Comparison of ENCODE assay signal across 11 cellular contexts in genomic region chr17:15733174-15733789, GRCh38. TPM values are rescaled to one million over a fixed set of nuclear protein-coding genes. Genes with fewer than 3 reads are reported as not detected.
DNase-seq lines count a peak whose midpoint lies in the region; ATAC-seq, FAIRE-seq and TF ChIP-seq lines count a peak whose summit lies in the region.
"Not testable (repeated sequence)": the region's sequence is repeated elsewhere in the genome, so short reads cannot be mapped to it uniquely, and the experiment has no call there.
"Had no signal": no experiment of that assay in that cellular context is flagged by ENCODE, and none has a peak within 500 bp of the region (broad histone marks: within the 10 kb centered on the region; RNA-seq: fewer than 3 reads in every experiment).

No MANE protein-coding gene starts in this region.

- H3K4me1 ChIP-seq in K562 (replicated peaks in 1 of 2; ENCODE audit: control insufficient read depth in 2 of 2, insufficient read depth in 2 of 2, low read length in 2 of 2); H1 (replicated peaks in 1 of 4; ENCODE audit: control insufficient read depth in 3 of 4, insufficient read depth in 4 of 4, low read length in 3 of 4); mesendoderm (ENCODE audit: control insufficient read depth, low read depth, low read length): not testable (repeated sequence)

- not testable (repeated sequence) for BruUV-seq in K562 (replicated peaks; lab: Mats Ljungman, UMichigan)

- H3K56ac ChIP-seq in H1 (replicated peaks; ENCODE audit: insufficient read length, low read depth, low read length); mesendoderm (ENCODE audit: low read length): not testable (repeated sequence)

- H4K91ac ChIP-seq in H1 (replicated peaks; ENCODE audit: insufficient read length, low read length), result not testable (repeated sequence)

- not testable (repeated sequence) for H3K79me1 ChIP-seq in H1 (ENCODE audit: low read depth, low read length); mesendoderm (ENCODE audit: low read length)

- H3K23ac ChIP-seq in H1 (ENCODE audit: insufficient read length); mesendoderm (ENCODE audit: low read length): not testable (repeated sequence)

- TF ChIP-seq CTCF in K562 (IDR thresholded peaks at IDR 0.05 in 2 of 3, conservative IDR thresholded peaks at IDR 0.05 in 1 of 3; ENCODE audit: insufficient read depth in 2 of 3, low read depth in 1 of 3, low read length in 3 of 3); H1 (IDR thresholded peaks at IDR 0.05; ENCODE audit: control extremely low read depth in 1 of 3, insufficient read depth in 1 of 3, low read depth in 1 of 3, low read length in 3 of 3): not testable (repeated sequence)

- H2BK12ac ChIP-seq in H1 (ENCODE audit: low read depth, low read length), result not testable (repeated sequence)

- not testable (repeated sequence) for H3K79me2 ChIP-seq in K562 (ENCODE audit: control insufficient read depth, insufficient read depth, low read length); H1 (ENCODE audit: control insufficient read depth in 1 of 2, insufficient read depth in 2 of 2, low read length in 2 of 2); mesendoderm (ENCODE audit: control insufficient read depth, insufficient read depth, low read length)

- H2AK5ac ChIP-seq in H1 (ENCODE audit: low read depth, low read length); mesendoderm (ENCODE audit: low read length): not testable (repeated sequence)

- not testable (repeated sequence) for H4K8ac ChIP-seq in H1 (ENCODE audit: extremely low read depth, insufficient read depth, low read length); mesendoderm (ENCODE audit: low read depth, low read length)

- DNase-seq in H54 (ENCODE audit: insufficient read length, low spot score); HTR-8/SVneo (ENCODE audit: insufficient read length, low spot score); K562 (ENCODE audit: extremely low read depth in 1 of 4, low spot score in 3 of 4); H1 (ENCODE audit: low read depth in 1 of 2, low spot score in 2 of 2): not testable (repeated sequence)
- DNase-seq in islet precursor cell, result peak; percentile 46
- DNase-seq in mesendoderm, result peak; percentile 74

- H3K18ac ChIP-seq in H1 (ENCODE audit: extremely low read depth, low read length); mesendoderm (ENCODE audit: low read length): not testable (repeated sequence)

- CTCF ChIA-PET in K562 (lab: Yijun Ruan, JAX; ENCODE audit: low intra/inter-chr PET ratio); H1 (lab: Charles Lee; ENCODE audit: partially characterized antibody): not testable (repeated sequence)

- not testable (repeated sequence) for TF ChIP-seq POLR2A in H54 (IDR thresholded peaks at IDR 0.05; ENCODE audit: low read depth, low read length); K562 (conservative IDR thresholded peaks at IDR 0.05); H1 (IDR thresholded peaks at IDR 0.05; ENCODE audit: control extremely low read depth in 1 of 2, low read depth in 2 of 2, low read length in 2 of 2)

- H3K27ac ChIP-seq in K562 (ENCODE audit: extremely low read depth, low read depth, low read length); H1 (ENCODE audit: low read depth, low read length); mesendoderm (ENCODE audit: low read depth, low read length): not testable (repeated sequence)

- not testable (repeated sequence) for H3K4me2 ChIP-seq in K562 (ENCODE audit: insufficient read depth, low read length); H1 (ENCODE audit: insufficient read depth in 1 of 2, low read depth in 2 of 2, low read length in 2 of 2); mesendoderm (ENCODE audit: low read length)

- H3K9me3 ChIP-seq in K562 (replicated peaks; ENCODE audit: control insufficient read depth, insufficient read depth, low read depth, low read length); H1 (ENCODE audit: insufficient read depth in 2 of 2, low read depth in 1 of 2, low read length in 1 of 2): not testable (repeated sequence)

- not testable (repeated sequence) for H3K27me3 ChIP-seq in K562 (ENCODE audit: control insufficient read depth in 2 of 2, insufficient read depth in 2 of 2, low read length in 2 of 2); H1 (replicated peaks in 1 of 4; ENCODE audit: control insufficient read depth in 3 of 4, extremely low read depth in 1 of 4, insufficient read depth in 3 of 4, low read length in 3 of 4); mesendoderm (ENCODE audit: insufficient read depth, low read length, poor library complexity)

- not testable (repeated sequence) for H2BK20ac ChIP-seq in H1 (ENCODE audit: low read length)

- intact Hi-C loops in K562 (cut with micrococcal nuclease), result not testable (repeated sequence)

- H3K23me2 ChIP-seq in H1 (ENCODE audit: low read depth, low read length), result not testable (repeated sequence)

- H2BK15ac ChIP-seq in H1 (ENCODE audit: low read length); mesendoderm (replicated peaks; ENCODE audit: low read depth): not testable (repeated sequence)

- ATAC-seq in K562, result not testable (repeated sequence)

- FAIRE-seq in H54 (lab: Jason Lieb, UNC), result peak; percentile 84
- peak; percentile 94 for FAIRE-seq in HTR-8/SVneo (lab: Jason Lieb, UNC)
- peak; percentile 11 for FAIRE-seq in K562 (lab: Jason Lieb, UNC)
- peak; percentile 45 for FAIRE-seq in H1 (lab: Jason Lieb, UNC)

- in situ Hi-C loops in K562 (cut with MboI), result not testable (repeated sequence)

- not testable (repeated sequence) for H4K5ac ChIP-seq in H1 (ENCODE audit: insufficient read length, low read depth, low read length); mesendoderm (ENCODE audit: low read length)

- WGBS in K562 (ENCODE audit: insufficient coverage, low coverage, missing lambda C conversion rate), result 8% methylated on average over 4 of the region's 10 CpGs
- WGBS in H1 (ENCODE audit: extremely low coverage in 1 of 2, insufficient coverage in 1 of 2, insufficient read length in 1 of 2, insufficient replicate concordance in 2 of 2, low coverage in 1 of 2, low lambda C conversion rate in 2 of 2, missing lambda C conversion rate in 1 of 2), 2 experiments, result 88% methylated on average over 8 of the region's 10 CpGs; no CpG with 5 or more reads in 1 of the 2 experiments
- whole genome bisulfite sequencing in mesendoderm (ENCODE audit: extremely low coverage, insufficient coverage, low lambda C conversion rate), result no CpG with 5 or more reads among the region's 10 CpGs

- not testable (repeated sequence) for H3K9ac ChIP-seq in K562 (ENCODE audit: insufficient read depth in 1 of 2, low read depth in 2 of 2, low read length in 2 of 2); H1 (replicated peaks in 1 of 4; ENCODE audit: extremely low read depth in 1 of 4, low read depth in 3 of 4, low read length in 3 of 4); mesendoderm (ENCODE audit: low read length)

- H2BK5ac ChIP-seq in H1 (ENCODE audit: low read depth, low read length); mesendoderm (ENCODE audit: low read length): not testable (repeated sequence)

- H2BK120ac ChIP-seq in H1 (replicated peaks; ENCODE audit: low read depth, low read length); mesendoderm (ENCODE audit: low read depth, low read length): not testable (repeated sequence)

- H2AFZ ChIP-seq in K562 (ENCODE audit: low read depth, low read length); H1 (ENCODE audit: low read length): not testable (repeated sequence)

- TF ChIP-seq RAD21 in K562 (CRISPR knock-in tag; conservative IDR thresholded peaks at IDR 0.05 in 1 of 2, IDR thresholded peaks at IDR 0.05 in 1 of 2); H1 (IDR thresholded peaks at IDR 0.05 in 1 of 2, conservative IDR thresholded peaks at IDR 0.05 in 1 of 2; ENCODE audit: low read depth in 2 of 2, low read length in 2 of 2): not testable (repeated sequence)

- H3K9me1 ChIP-seq in K562 (ENCODE audit: control insufficient read depth, insufficient read depth, low read length), result not testable (repeated sequence)

- H3K36me3 ChIP-seq in K562 (ENCODE audit: control insufficient read depth, insufficient read depth, low read length); H1 (ENCODE audit: control insufficient read depth in 2 of 4, insufficient read depth in 4 of 4, low read length in 3 of 4); mesendoderm (ENCODE audit: control insufficient read depth, insufficient read depth, low read length): not testable (repeated sequence)

- POLR2A ChIA-PET in K562 (lab: Yijun Ruan, JAX); H1 (lab: Charles Lee; ENCODE audit: partially characterized antibody): not testable (repeated sequence)

- not testable (repeated sequence) for H3K14ac ChIP-seq in H1 (ENCODE audit: insufficient read length)

- not testable (repeated sequence) for H3K4me3 ChIP-seq in K562; H1 (ENCODE audit: extremely low read depth in 1 of 4, insufficient read depth in 2 of 4, low read depth in 3 of 4, low read length in 4 of 4); mesendoderm (ENCODE audit: low read length)

- not testable (repeated sequence) for TF ChIP-seq EP300 in K562 (IDR thresholded peaks at IDR 0.05; ENCODE audit: low read length); H1 (IDR thresholded peaks at IDR 0.05; ENCODE audit: borderline replicate concordance in 1 of 2, low read depth in 2 of 2, low read length in 2 of 2)

- H4K20me1 ChIP-seq in K562 (replicated peaks; ENCODE audit: control insufficient read depth, insufficient read depth, low read length); H1 (replicated peaks in 1 of 2; ENCODE audit: control insufficient read depth in 1 of 2, insufficient read depth in 2 of 2, low read length in 2 of 2): not testable (repeated sequence)

- not testable (repeated sequence) for H3K4ac ChIP-seq in H1 (replicated peaks; ENCODE audit: insufficient read length, low read depth, low read length); mesendoderm (ENCODE audit: low read depth, low read length)

RNA-seq across cellular contexts. Expression of gene TBC1D26, which starts 1.2 kb away (rescaled TPM):
- not detected in 2 replicates for total RNA-seq in K562 (2011; cell fraction: chromatin; rRNA removed; ENCODE audit: low replicate concordance)
- total RNA-seq in K562 (2011; cell fraction: nucleolus; rRNA removed), result not detected in 2 replicates
- total RNA-seq in K562 (2011; cell fraction: nucleoplasm; rRNA removed), result not detected in 2 replicates
- total RNA-seq in K562 (2014; rRNA removed) (not detected in 2 replicates), K562 (2014; rRNA removed; fragmentation: Illumina TruSeq; extraction: Trizol) (not detected in 2 replicates), K562 (2015; rRNA removed; fragmentation: Illumina TruSeq; extraction: Trizol) (not detected in 2 replicates), K562 (2021) (not detected in 2 replicates)
- polyA plus RNA-seq in K562 (2011; rRNA removed) (not detected in 2 replicates), K562 (2014; fragmentation: Illumina TruSeq; extraction: Trizol) (not detected in 2 replicates), K562 (2014; fragmentation: Nextera tagmentation; extraction: Ambion mirVana) (under 1 TPM in 1 of 2 experiments, not detected in 1; 0.08 TPM), K562 (2014; rRNA removed) (not detected in 2 replicates), H1 (2011; rRNA removed) (1.4 and 2.1 TPM in 2 replicates)
- polyA plus RNA-seq in K562 (2011; cell fraction: cytosol; rRNA removed), result not detected in 2 replicates
- polyA plus RNA-seq in K562 (2011; cell fraction: nucleus; rRNA removed), result 0.11 and 0.21 TPM in 2 replicates
- 0.21 and 0.35 TPM in 2 replicates for polyA plus RNA-seq in K562 (2012)
- not detected in 2 replicates for polyA minus RNA-seq in K562 (2011; rRNA and poly(A)+ RNA removed)
- polyA minus RNA-seq in K562 (2011; cell fraction: cytosol; rRNA and poly(A)+ RNA removed), result not detected in 2 replicates
- not detected in 2 replicates for polyA minus RNA-seq in K562 (2011; cell fraction: nucleus; rRNA and poly(A)+ RNA removed)
- 0.71 and 0.84 TPM in 2 replicates for total RNA-seq in H1 (2021; fragmentation: NEBNext Ultra II Directional; extraction: Animal tissue kit (Norgen Biotek cat#: 25700))
- polyA plus RNA-seq in H1 (2011; cell fraction: cytosol; rRNA removed), result 1.9 TPM
- polyA plus RNA-seq in H1 (2011; cell fraction: nucleus; rRNA removed), result 17.4 TPM
- polyA plus RNA-seq in H1 (2012, experiment 1 of 2), result 1.1 to 2.2 TPM (median 1.6 TPM) in 4 replicates
- 0.09 TPM for polyA plus RNA-seq in H1 (2012, experiment 2 of 2)
- 0.69 TPM for polyA plus RNA-seq in H1 (2013, experiment 1 of 2)
- polyA plus RNA-seq in H1 (2013, experiment 2 of 2), result 0.40 TPM
- 0.46 and 1.9 TPM in 2 replicates for polyA minus RNA-seq in H1 (2011; rRNA and poly(A)+ RNA removed)
- 0.88 TPM for polyA minus RNA-seq in H1 (2011; cell fraction: cytosol; rRNA and poly(A)+ RNA removed)
- polyA minus RNA-seq in H1 (2011; cell fraction: nucleus; rRNA and poly(A)+ RNA removed), result 5.3 TPM
- polyA plus RNA-seq in mesendoderm (2013, experiment 1 of 2), result 0.08 TPM
- polyA plus RNA-seq in mesendoderm (2013, experiment 2 of 2), result 0.21 TPM
- total RNA-seq: Daoy, GM12878 had no signal
- polyA plus RNA-seq: CD14-positive monocyte; CD4-positive, alpha-beta memory T cell; CD4-positive, CD25-positive, alpha-beta regulatory T cell had no signal

RNA-seq across cellular contexts. Expression of gene ZNF286A, which starts 33.7 kb away (rescaled TPM):
- 19.1 and 34.5 TPM in 2 replicates for total RNA-seq in K562 (2011; cell fraction: chromatin; rRNA removed; ENCODE audit: low replicate concordance)
- 13.6 and 14.5 TPM in 2 replicates for total RNA-seq in K562 (2011; cell fraction: nucleolus; rRNA removed)
- total RNA-seq in K562 (2011; cell fraction: nucleoplasm; rRNA removed), result 11.7 and 19.0 TPM in 2 replicates
- total RNA-seq in K562 (2014; rRNA removed) (14.5 and 15.5 TPM in 2 replicates), K562 (2014; rRNA removed; fragmentation: Illumina TruSeq; extraction: Trizol) (23.1 and 23.4 TPM in 2 replicates), K562 (2015; rRNA removed; fragmentation: Illumina TruSeq; extraction: Trizol) (19.7 and 22.5 TPM in 2 replicates), K562 (2021) (16.8 and 21.5 TPM in 2 replicates)
- polyA plus RNA-seq in K562 (2011; rRNA removed) (10.1 and 10.2 TPM in 2 replicates), K562 (2014; fragmentation: Illumina TruSeq; extraction: Trizol) (16.7 and 18.4 TPM in 2 replicates), K562 (2014; fragmentation: Nextera tagmentation; extraction: Ambion mirVana) (10 to 100 TPM in 1 of 2 experiments, 1 to 10 TPM in 1; 9.0 to 10.1 TPM), K562 (2014; rRNA removed) (15.6 and 16.6 TPM in 2 replicates), H1 (2011; rRNA removed) (13.7 and 18.2 TPM in 2 replicates)
- 5.3 and 6.1 TPM in 2 replicates for polyA plus RNA-seq in K562 (2011; cell fraction: cytosol; rRNA removed)
- 7.6 and 8.5 TPM in 2 replicates for polyA plus RNA-seq in K562 (2011; cell fraction: nucleus; rRNA removed)
- 5.3 and 6.3 TPM in 2 replicates for polyA plus RNA-seq in K562 (2012)
- 29.2 and 29.8 TPM in 2 replicates for polyA minus RNA-seq in K562 (2011; rRNA and poly(A)+ RNA removed)
- 5.7 and 9.3 TPM in 2 replicates for polyA minus RNA-seq in K562 (2011; cell fraction: cytosol; rRNA and poly(A)+ RNA removed)
- 7.8 and 12.6 TPM in 2 replicates for polyA minus RNA-seq in K562 (2011; cell fraction: nucleus; rRNA and poly(A)+ RNA removed)
- total RNA-seq in H1 (2021; fragmentation: NEBNext Ultra II Directional; extraction: Animal tissue kit (Norgen Biotek cat#: 25700)), result 100.0 and 100 TPM in 2 replicates
- 27.9 TPM for polyA plus RNA-seq in H1 (2011; cell fraction: cytosol; rRNA removed)
- 23.8 TPM for polyA plus RNA-seq in H1 (2011; cell fraction: nucleus; rRNA removed)
- 33.9 to 54.7 TPM (median 37.1 TPM) in 4 replicates for polyA plus RNA-seq in H1 (2012, experiment 1 of 2)
- polyA plus RNA-seq in H1 (2012, experiment 2 of 2), result 4.2 TPM
- 44.8 TPM for polyA plus RNA-seq in H1 (2013, experiment 1 of 2)
- 41.5 TPM for polyA plus RNA-seq in H1 (2013, experiment 2 of 2)
- 49.0 and 60.8 TPM in 2 replicates for polyA minus RNA-seq in H1 (2011; rRNA and poly(A)+ RNA removed)
- polyA minus RNA-seq in H1 (2011; cell fraction: cytosol; rRNA and poly(A)+ RNA removed), result 22.2 TPM
- 70.8 TPM for polyA minus RNA-seq in H1 (2011; cell fraction: nucleus; rRNA and poly(A)+ RNA removed)
- polyA plus RNA-seq in mesendoderm (2013, experiment 1 of 2), result 42.2 TPM
- polyA plus RNA-seq in mesendoderm (2013, experiment 2 of 2), result 41.7 TPM

RNA-seq across cellular contexts. Expression of gene TRIM16, which starts 49.2 kb away (rescaled TPM):
- 30.2 and 38.0 TPM in 2 replicates for total RNA-seq in K562 (2011; cell fraction: chromatin; rRNA removed; ENCODE audit: low replicate concordance)
- 16.8 and 18.2 TPM in 2 replicates for total RNA-seq in K562 (2011; cell fraction: nucleolus; rRNA removed)
- total RNA-seq in K562 (2011; cell fraction: nucleoplasm; rRNA removed), result 20.8 and 26.6 TPM in 2 replicates
- total RNA-seq in K562 (2014; rRNA removed) (7.0 and 8.2 TPM in 2 replicates), K562 (2014; rRNA removed; fragmentation: Illumina TruSeq; extraction: Trizol) (9.2 and 10.3 TPM in 2 replicates), K562 (2015; rRNA removed; fragmentation: Illumina TruSeq; extraction: Trizol) (7.8 and 8.7 TPM in 2 replicates), K562 (2021) (8.2 and 9.2 TPM in 2 replicates)
- polyA plus RNA-seq in K562 (2011; rRNA removed) (7.6 and 8.0 TPM in 2 replicates), K562 (2014; fragmentation: Illumina TruSeq; extraction: Trizol) (6.4 and 8.3 TPM in 2 replicates), K562 (2014; fragmentation: Nextera tagmentation; extraction: Ambion mirVana) (1 to 10 TPM; 3.5 to 4.1 TPM), K562 (2014; rRNA removed) (6.7 and 10.7 TPM in 2 replicates), H1 (2011; rRNA removed) (13.8 and 15.2 TPM in 2 replicates)
- 5.2 and 8.0 TPM in 2 replicates for polyA plus RNA-seq in K562 (2011; cell fraction: cytosol; rRNA removed)
- polyA plus RNA-seq in K562 (2011; cell fraction: nucleus; rRNA removed), result 10.4 and 11.9 TPM in 2 replicates
- 6.9 and 16.2 TPM in 2 replicates for polyA plus RNA-seq in K562 (2012)
- polyA minus RNA-seq in K562 (2011; rRNA and poly(A)+ RNA removed), result 18.3 and 26.4 TPM in 2 replicates
- 11.9 and 16.7 TPM in 2 replicates for polyA minus RNA-seq in K562 (2011; cell fraction: cytosol; rRNA and poly(A)+ RNA removed)
- polyA minus RNA-seq in K562 (2011; cell fraction: nucleus; rRNA and poly(A)+ RNA removed), result 11.4 and 20.7 TPM in 2 replicates
- 25.1 and 29.1 TPM in 2 replicates for total RNA-seq in H1 (2021; fragmentation: NEBNext Ultra II Directional; extraction: Animal tissue kit (Norgen Biotek cat#: 25700))
- 19.6 TPM for polyA plus RNA-seq in H1 (2011; cell fraction: cytosol; rRNA removed)
- polyA plus RNA-seq in H1 (2011; cell fraction: nucleus; rRNA removed), result 16.6 TPM
- polyA plus RNA-seq in H1 (2012, experiment 1 of 2), result 27.6 to 32.3 TPM (median 30.0 TPM) in 4 replicates
- 22.4 TPM for polyA plus RNA-seq in H1 (2012, experiment 2 of 2)
- polyA plus RNA-seq in H1 (2013, experiment 1 of 2), result 12.4 TPM
- polyA plus RNA-seq in H1 (2013, experiment 2 of 2), result 13.6 TPM
- 32.4 and 37.1 TPM in 2 replicates for polyA minus RNA-seq in H1 (2011; rRNA and poly(A)+ RNA removed)
- 37.2 TPM for polyA minus RNA-seq in H1 (2011; cell fraction: cytosol; rRNA and poly(A)+ RNA removed)
- polyA minus RNA-seq in H1 (2011; cell fraction: nucleus; rRNA and poly(A)+ RNA removed), result 37.4 TPM
- polyA plus RNA-seq in mesendoderm (2013, experiment 1 of 2), result 8.4 TPM
- 8.6 TPM for polyA plus RNA-seq in mesendoderm (2013, experiment 2 of 2)
